9 cellular contexts compared by ENCODE assay signal in genomic region chr3:15064299-15064834, GRCh38. TPM values are rescaled to one million over a fixed set of nuclear protein-coding genes. Genes with fewer than 3 reads are reported as not detected.
DNase-seq lines count a peak whose midpoint lies in the region; ATAC-seq, FAIRE-seq and TF ChIP-seq lines count a peak whose summit lies in the region.
"Had no signal": no experiment of that assay in that cellular context is flagged by ENCODE, and none has a peak within 500 bp of the region (broad histone marks: within the 10 kb centered on the region; RNA-seq: fewer than 3 reads in every experiment).

No MANE protein-coding gene starts in this region.

- peaks cover 15 to 40% (median 28%) of the 10 kb centered on the region in 4 donors for H3K4me1 Mint-ChIP-seq in CD4-positive, alpha-beta memory T cell
- peaks cover 19% of the 10 kb centered on the region for H3K4me1 Mint-ChIP-seq in WTC11
- peaks cover 10 to 33% (median 30%) of the 10 kb centered on the region in 3 donors for H3K4me1 Mint-ChIP-seq in naive B cell

- peaks cover 18% of the 10 kb centered on the region for H3K4me1 ChIP-seq in CD4-positive, alpha-beta memory T cell (ENCODE audit: insufficient read depth, low read length)
- H3K4me1 ChIP-seq in vagina = peaks cover 16% of the 10 kb centered on the region

- peaks cover 6 to 12% of the 10 kb centered on the region in 2 donors for H3K36me3 Mint-ChIP-seq in CD4-positive, alpha-beta memory T cell
- H3K36me3 Mint-ChIP-seq in WTC11 = peaks cover 29% of the 10 kb centered on the region
- H3K36me3 Mint-ChIP-seq in naive B cell = no peaks in the 10 kb centered on the region

- FAIRE-seq in GM19239 (lab: Jason Lieb, UNC) = no peak
- FAIRE-seq: TTC549 had no signal

- no peaks in the 10 kb centered on the region for H3K27me3 Mint-ChIP-seq in CD4-positive, alpha-beta memory T cell
- peaks cover 2% of the 10 kb centered on the region; the same call in 1 of the 2 replicates for H3K27me3 Mint-ChIP-seq in WTC11 (ENCODE audit: low read depth)
- no peaks in the 10 kb centered on the region for H3K27me3 Mint-ChIP-seq in naive B cell

- H3K27me3 ChIP-seq in CD4-positive, alpha-beta memory T cell (ENCODE audit: insufficient read depth, low read length) = no peaks in the 10 kb centered on the region
- H3K27me3 ChIP-seq in vagina = no peaks in the 10 kb centered on the region

- ATAC-seq in HG03432 (IDR thresholded peaks at IDR 0.05; ENCODE audit: unreplicated experiment) (peak; percentile 18), WTC11 (peak; percentile 12), naive B cell (ENCODE audit: low read depth in 2 of 2) (no peak)

- peak overlapping the region in 6 of 7 donors; percentile 67 to 98 (median 90) for H3K27ac Mint-ChIP-seq in CD4-positive, alpha-beta memory T cell
- H3K27ac Mint-ChIP-seq in WTC11 (peak overlapping the region; percentile 82; the same call in 1 of the 2 replicates), naive B cell (peak overlapping the region in 5 of 6 donors; percentile 71 to 98 (median 93))

- no peak for TF ChIP-seq POLR2A in vagina (IDR thresholded peaks at IDR 0.05)

- H3K9me3 ChIP-seq in CD4-positive, alpha-beta memory T cell (ENCODE audit: control insufficient read depth in 1 of 2, low read length in 2 of 2) = no peaks in the 10 kb centered on the region
- H3K9me3 ChIP-seq in vagina = no peaks in the 10 kb centered on the region

- H3K4me3 Mint-ChIP-seq in CD4-positive, alpha-beta memory T cell = peak overlapping the region; percentile 93 to 99 (median 96)
- peak overlapping the region; percentile 95 for H3K4me3 Mint-ChIP-seq in WTC11
- peak overlapping the region; percentile 94 to 98 (median 96) for H3K4me3 Mint-ChIP-seq in naive B cell

- peak overlapping the region; percentile 79 for H3K27ac ChIP-seq in CD4-positive, alpha-beta memory T cell (ENCODE audit: low read depth, low read length)
- H3K27ac ChIP-seq in vagina = peak overlapping the region; percentile 80

- H3K9me3 Mint-ChIP-seq in CD4-positive, alpha-beta memory T cell = no peaks in the 10 kb centered on the region
- H3K9me3 Mint-ChIP-seq in WTC11 = no peaks in the 10 kb centered on the region
- no peaks in the 10 kb centered on the region for H3K9me3 Mint-ChIP-seq in naive B cell

- TF ChIP-seq CTCF in WTC11 (IDR thresholded peaks at IDR 0.05) = no peak
- TF ChIP-seq CTCF in epithelial cell of proximal tubule (conservative IDR thresholded peaks at IDR 0.05; ENCODE audit: low read depth, low read length) = no peak
- no peak for TF ChIP-seq CTCF in vagina (IDR thresholded peaks at IDR 0.05)

- POLR2A ChIA-PET in CD4-positive, alpha-beta memory T cell (lab: Charles Lee; ENCODE audit: partially characterized antibody) = interaction anchor here (1.0 to 3.8 kb wide), 10 partner anchors 9 to 886 kb away, joined by 3 to 37 read pairs (median 6); partner anchors contain the start of genes CCDC174, LSM3, NR2C2 and RBSN
- POLR2A ChIA-PET in WTC11 (lab: Charles Lee) = interaction anchor here (1.2 to 1.7 kb wide), 3 partner anchors 12 to 268 kb away, joined by 3 to 6 read pairs (median 5); partner anchors contain the start of gene SH3BP5

- DNase-seq in CD4-positive, alpha-beta memory T cell = peak in 3 of 5 donors; percentile 6 to 13 (median 12)
- DNase-seq in GM19239 (ENCODE audit: insufficient read length, low spot score) (peak; percentile 53), WTC11 (ENCODE audit: low spot score) (no peak), epithelial cell of proximal tubule (ENCODE audit: low read depth) (no peak), naive B cell (no peak), vagina (ENCODE audit: extremely low spot score in 2 of 2) (no peak), NCI-H1694 (lab: John Stamatoyannopoulos, UW) (no peak)

- intact Hi-C loops in CD4-positive, alpha-beta memory T cell (cut with micrococcal nuclease) = no loop called here
- intact Hi-C loops in vagina (cut with DNase I) = no loop called here

- H3K36me3 ChIP-seq in CD4-positive, alpha-beta memory T cell (ENCODE audit: insufficient read depth, low read length) = no peaks in the 10 kb centered on the region
- H3K36me3 ChIP-seq in vagina = no peaks in the 10 kb centered on the region

- peak overlapping the region; percentile 19 to 78 for H3K4me3 ChIP-seq in CD4-positive, alpha-beta memory T cell (ENCODE audit: low read length in 2 of 2)
- peak overlapping the region; percentile 94 for H3K4me3 ChIP-seq in epithelial cell of proximal tubule (ENCODE audit: low read depth, low read length)
- peak overlapping the region; percentile 79 to 82 for H3K4me3 ChIP-seq in vagina

- CTCF ChIA-PET in CD4-positive, alpha-beta memory T cell (lab: Charles Lee; ENCODE audit: partially characterized antibody) = interaction anchor here (0.6 to 2.1 kb wide), 6 partner anchors 11 to 457 kb away, joined by 3 to 10 read pairs (median 4); partner anchors contain the start of gene RBSN
- CTCF ChIA-PET in WTC11 (lab: Charles Lee) = interaction anchor here (0.9 to 2.6 kb wide), 4 partner anchors 13 to 283 kb away, joined by 3 to 15 read pairs (median 4); no protein-coding TSS in a partner anchor

TF ChIP-seq in WTC11, 78 proteins besides CTCF, POLR2A, EP300 and RAD21:
- TF ChIP-seq ERG (CRISPR knock-in tag; IDR thresholded peaks at IDR 0.05) = no peak
- no peak for TF ChIP-seq ZNF232 (CRISPR knock-in tag; IDR thresholded peaks at IDR 0.05)
- TF ChIP-seq SP1 (CRISPR knock-in tag; conservative IDR thresholded peaks at IDR 0.05) = no peak
- TF ChIP-seq CREB1 (CRISPR knock-in tag; IDR thresholded peaks at IDR 0.05) = no peak
- no peak for TF ChIP-seq GABPB1 (CRISPR knock-in tag; IDR thresholded peaks at IDR 0.05)
- no peak for TF ChIP-seq HMGA2 (CRISPR knock-in tag; IDR thresholded peaks at IDR 0.05)
- no peak for TF ChIP-seq ZNF121 (CRISPR knock-in tag; IDR thresholded peaks at IDR 0.05)
- no peak for TF ChIP-seq ZNF425 (CRISPR knock-in tag; conservative IDR thresholded peaks at IDR 0.05)
- TF ChIP-seq NFE2L1 (CRISPR knock-in tag; IDR thresholded peaks at IDR 0.05) = no peak

RNA-seq across cellular contexts. Expression of gene MRPS25, which starts 0.7 kb away (rescaled TPM):
- total RNA-seq in CD4-positive, alpha-beta memory T cell = 10 to 100 TPM; 77.1 to 80.3 TPM
- 10 to 100 TPM; 15.1 to 22.8 TPM for polyA plus RNA-seq in CD4-positive, alpha-beta memory T cell
- total RNA-seq in WTC11 (2021) (69.7 to 72.7 TPM (median 70.1 TPM) in 3 replicates), epithelial cell of proximal tubule (27.0 and 39.5 TPM in 2 replicates), vagina (27.0 TPM)
- 10 to 100 TPM; 13.8 to 28.5 (median 19.3) TPM for polyA plus RNA-seq in naive B cell (ENCODE audit: low read depth in 6 of 6)

RNA-seq across cellular contexts. Expression of gene RBSN, which starts 34.6 kb away (rescaled TPM):
- 10 to 100 TPM; 33.2 to 34.7 TPM for total RNA-seq in CD4-positive, alpha-beta memory T cell
- 10 to 100 TPM; 11.4 to 21.4 TPM for polyA plus RNA-seq in CD4-positive, alpha-beta memory T cell
- total RNA-seq in WTC11 (2021) (20.7 to 24.2 TPM (median 21.5 TPM) in 3 replicates), epithelial cell of proximal tubule (12.7 and 16.0 TPM in 2 replicates), vagina (19.2 TPM)
- polyA plus RNA-seq in naive B cell (ENCODE audit: low read depth in 6 of 6) = 10 to 100 TPM; 10.5 to 30.5 (median 19.1) TPM

Comparison
In these comparisons a context has a peak if more than half of its experiments do, and no peak if none do; other contexts are left out.
1. DNase-seq: peak in CD4-positive, alpha-beta memory T cell (3 of 5) and GM19239 (single experiment); none in WTC11 (single experiment), epithelial cell of proximal tubule (single experiment), naive B cell (single experiment), vagina (0 of 2) and NCI-H1694 (single experiment).
2. ATAC-seq: peak in HG03432 (single experiment) and WTC11 (single experiment); none in naive B cell (0 of 2).
3. Peak in every context shown above with its lines, with median percentiles within 50 percentile points of each other: H3K4me3 ChIP-seq, H3K27ac Mint-ChIP-seq and H3K4me3 Mint-ChIP-seq.